1 cellular context compared by ENCODE assay signal in genomic region chr22:19036229-19036522, GRCh38.
TF ChIP-seq lines count a peak whose summit lies in the region.

No MANE protein-coding gene starts in this region.

TF ChIP-seq in GM23338, 12 proteins besides CTCF, POLR2A, EP300 and RAD21 (continued from another document):
- TF ChIP-seq ZNF462 (CRISPR knock-in tag; IDR thresholded peaks at IDR 0.05), result no peak
- TF ChIP-seq EZH2phosphoT487 (IDR thresholded peaks at IDR 0.05; ENCODE audit: unreplicated experiment), result no peak
- TF ChIP-seq POLR2AphosphoS5 (IDR thresholded peaks at IDR 0.05; ENCODE audit: low read depth), result no peak
- no peak for TF ChIP-seq ETS1 (IDR thresholded peaks at IDR 0.05)
- no peak for TF ChIP-seq CREB1 (CRISPR knock-in tag; IDR thresholded peaks at IDR 0.05; ENCODE audit: low read depth)
- no peak for TF ChIP-seq NANOG (IDR thresholded peaks at IDR 0.05; ENCODE audit: borderline replicate concordance)
- TF ChIP-seq ZNF331 (CRISPR knock-in tag; IDR thresholded peaks at IDR 0.05; ENCODE audit: low read depth), result no peak
- TF ChIP-seq STAT1 (IDR thresholded peaks at IDR 0.05; ENCODE audit: unreplicated experiment), result no peak
